11 cellular contexts compared by ENCODE assay signal in the genomic region with DNA sequence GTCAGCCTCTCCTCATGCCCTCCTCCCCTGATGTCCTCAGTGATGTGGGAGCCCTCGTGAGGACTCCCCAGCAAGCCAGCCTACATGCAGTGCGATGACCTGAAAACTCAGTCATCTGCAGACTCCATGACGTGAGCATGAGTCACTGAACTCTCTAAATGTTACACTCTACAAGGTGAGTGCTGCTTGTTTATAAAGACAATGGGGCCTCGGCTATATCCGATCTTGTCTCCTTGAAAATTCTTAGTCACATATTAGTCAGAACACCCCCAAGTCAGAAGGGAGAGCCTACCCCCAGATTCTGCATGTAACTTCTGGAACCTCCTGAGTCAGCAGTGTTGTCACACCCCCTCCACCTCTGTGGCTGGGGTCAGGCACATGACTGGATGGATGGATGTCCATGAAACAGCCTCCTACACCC.
DNase-seq lines count a peak whose midpoint lies in the region; ATAC-seq and TF ChIP-seq lines count a peak whose summit lies in the region.
"Had no signal": no experiment of that assay in that cellular context is flagged by ENCODE, and none has a peak within 500 bp of the region (broad histone marks: within the 10 kb centered on the region; RNA-seq: fewer than 3 reads in every experiment).

No MANE protein-coding gene starts in this region.

- no peak for TF ChIP-seq CTCF in hepatocyte (IDR thresholded peaks at IDR 0.05; ENCODE audit: poor library complexity)

- no peak overlapping the region for H3K4me3 ChIP-seq in adipocyte (ENCODE audit: low read length)
- no peak overlapping the region for H3K4me3 ChIP-seq in hepatocyte
- H3K4me3 ChIP-seq: ascending aorta had no signal

- no peak overlapping the region for H3K27ac Mint-ChIP-seq in activated T-helper 17 cell treated with anti-CD3 and anti-CD28 coated beads, Interleukin-2, amount 50 U/mL, for 72 hours

- no peak overlapping the region for H3K4me2 ChIP-seq in hepatocyte

- no peak overlapping the region for H3K27ac ChIP-seq in hepatocyte
- H3K27ac ChIP-seq: ascending aorta had no signal

- no peaks in the 10 kb centered on the region for H4K20me1 ChIP-seq in hepatocyte (ENCODE audit: insufficient read depth, poor library complexity, severe bottlenecking)

- no peaks in the 10 kb centered on the region for H3K9me2 ChIP-seq in hepatocyte (replicated peaks; ENCODE audit: insufficient read depth)

- H3K79me2 ChIP-seq in hepatocyte, result no peaks in the 10 kb centered on the region

- H3K36me3 ChIP-seq in adipocyte (ENCODE audit: control insufficient read depth, insufficient read depth, low read length, severe bottlenecking) (no peaks in the 10 kb centered on the region), hepatocyte (replicated peaks; ENCODE audit: insufficient read depth, low read depth) (no peaks in the 10 kb centered on the region)

- no peak overlapping the region for H3K9ac ChIP-seq in adipocyte (ENCODE audit: low read length)

- no peaks in the 10 kb centered on the region for H3K36me3 Mint-ChIP-seq in activated T-helper 17 cell treated with anti-CD3 and anti-CD28 coated beads, Interleukin-2, amount 50 U/mL, for 72 hours (ENCODE audit: low read depth)
- H3K36me3 Mint-ChIP-seq: CD14-positive monocyte had no signal

- H3K27me3 Mint-ChIP-seq in activated T-helper 17 cell treated with anti-CD3 and anti-CD28 coated beads, Interleukin-2, amount 50 U/mL, for 72 hours, result no peaks in the 10 kb centered on the region

- no peaks in the 10 kb centered on the region for H3K4me1 Mint-ChIP-seq in activated T-helper 17 cell treated with anti-CD3 and anti-CD28 coated beads, Interleukin-2, amount 50 U/mL, for 72 hours
- H3K4me1 Mint-ChIP-seq: CD14-positive monocyte, neural crest cell had no signal

- no peak overlapping the region for H3K4me3 Mint-ChIP-seq in activated T-helper 17 cell treated with anti-CD3 and anti-CD28 coated beads, Interleukin-2, amount 50 U/mL, for 72 hours
- H3K4me3 Mint-ChIP-seq: CD14-positive monocyte, neural crest cell had no signal

- peaks cover 17% of the 10 kb centered on the region for H3K9me3 Mint-ChIP-seq in activated T-helper 17 cell treated with anti-CD3 and anti-CD28 coated beads, Interleukin-2, amount 50 U/mL, for 72 hours

- ATAC-seq in activated T-helper 17 cell treated with anti-CD3 and anti-CD28 coated beads, Interleukin-2, amount 50 U/mL, for 72 hours (replicated peaks), result no peak

- 87% methylated on average over 5 of the region's 5 CpGs for WGBS in hepatocyte (ENCODE audit: low lambda C conversion rate, missing lambda C conversion rate)

- H3K27me3 ChIP-seq in adipocyte (replicated peaks; ENCODE audit: control insufficient read depth, insufficient read depth, low read length), result no peaks in the 10 kb centered on the region
- no peaks in the 10 kb centered on the region for H3K27me3 ChIP-seq in hepatocyte
- H3K27me3 ChIP-seq: ascending aorta had no signal

- H3K4me1 ChIP-seq in adipocyte (ENCODE audit: control insufficient read depth, insufficient read depth, low read length) (no peaks in the 10 kb centered on the region), hepatocyte (ENCODE audit: insufficient read depth) (no peaks in the 10 kb centered on the region)
- H3K4me1 ChIP-seq: ascending aorta had no signal

- DNase-seq in A172 (ENCODE audit: low spot score), result peak; percentile 99
- DNase-seq in HCEC 1CT, result peak; percentile 98
- DNase-seq in adipocyte (ENCODE audit: low read depth), result peak; percentile 61
- DNase-seq in hepatocyte (ENCODE audit: low spot score), result peak; percentile 15
- no peak for DNase-seq in NCI-H524 (lab: John Stamatoyannopoulos, UW)
- no peak for DNase-seq in NCI-H2196 treated with DMSO at 0.1 percent for 48 hours (lab: John Stamatoyannopoulos, UW; ENCODE audit: unreplicated experiment)
- DNase-seq in activated T-cell treated with anti-CD3 and anti-CD28 coated beads, Interleukin-2, amount 50 U/mL, for 1 hour, result no peak

- H3K9me3 ChIP-seq in adipocyte (ENCODE audit: control insufficient read depth, low read length), result no peaks in the 10 kb centered on the region
- no peaks in the 10 kb centered on the region for H3K9me3 ChIP-seq in hepatocyte (ENCODE audit: low read depth)
- H3K9me3 ChIP-seq: ascending aorta had no signal

- no peak overlapping the region for H2AFZ ChIP-seq in hepatocyte

Comparison
In these comparisons a context has a peak if more than half of its experiments do, and no peak if none do; other contexts are left out.
1. DNase-seq: peak in A172 (single experiment), HCEC 1CT (single experiment), adipocyte (single experiment) and hepatocyte (single experiment); none in NCI-H524 (0 of 2), NCI-H2196 treated with DMSO at 0.1 percent for 48 hours (single experiment) and activated T-cell treated with anti-CD3 and anti-CD28 coated beads, Interleukin-2, amount 50 U/mL, for 1 hour (single experiment).